In the genomic region with DNA sequence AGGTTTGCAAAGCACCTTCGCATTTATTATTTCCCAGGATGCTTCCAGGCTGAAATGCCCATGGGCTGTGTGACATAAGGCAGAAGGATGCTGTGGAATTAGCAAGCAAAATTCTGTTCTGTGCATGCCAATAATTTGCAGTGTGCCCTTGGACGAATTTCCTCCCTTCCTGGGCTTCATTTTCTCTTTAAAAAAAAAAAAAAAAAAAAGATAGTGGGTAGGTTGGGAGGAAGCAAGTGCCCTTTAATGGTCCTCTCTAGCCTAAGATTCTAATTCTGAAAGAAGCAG, we compare ENCODE assay signal across 1 cellular context.
TF ChIP-seq lines count a peak whose summit lies in the region.

No MANE protein-coding gene starts in this region.

TF ChIP-seq in HCT116, 20 proteins besides CTCF, POLR2A, EP300 and RAD21 (continued from another document):
- TF ChIP-seq, protein P1, sequence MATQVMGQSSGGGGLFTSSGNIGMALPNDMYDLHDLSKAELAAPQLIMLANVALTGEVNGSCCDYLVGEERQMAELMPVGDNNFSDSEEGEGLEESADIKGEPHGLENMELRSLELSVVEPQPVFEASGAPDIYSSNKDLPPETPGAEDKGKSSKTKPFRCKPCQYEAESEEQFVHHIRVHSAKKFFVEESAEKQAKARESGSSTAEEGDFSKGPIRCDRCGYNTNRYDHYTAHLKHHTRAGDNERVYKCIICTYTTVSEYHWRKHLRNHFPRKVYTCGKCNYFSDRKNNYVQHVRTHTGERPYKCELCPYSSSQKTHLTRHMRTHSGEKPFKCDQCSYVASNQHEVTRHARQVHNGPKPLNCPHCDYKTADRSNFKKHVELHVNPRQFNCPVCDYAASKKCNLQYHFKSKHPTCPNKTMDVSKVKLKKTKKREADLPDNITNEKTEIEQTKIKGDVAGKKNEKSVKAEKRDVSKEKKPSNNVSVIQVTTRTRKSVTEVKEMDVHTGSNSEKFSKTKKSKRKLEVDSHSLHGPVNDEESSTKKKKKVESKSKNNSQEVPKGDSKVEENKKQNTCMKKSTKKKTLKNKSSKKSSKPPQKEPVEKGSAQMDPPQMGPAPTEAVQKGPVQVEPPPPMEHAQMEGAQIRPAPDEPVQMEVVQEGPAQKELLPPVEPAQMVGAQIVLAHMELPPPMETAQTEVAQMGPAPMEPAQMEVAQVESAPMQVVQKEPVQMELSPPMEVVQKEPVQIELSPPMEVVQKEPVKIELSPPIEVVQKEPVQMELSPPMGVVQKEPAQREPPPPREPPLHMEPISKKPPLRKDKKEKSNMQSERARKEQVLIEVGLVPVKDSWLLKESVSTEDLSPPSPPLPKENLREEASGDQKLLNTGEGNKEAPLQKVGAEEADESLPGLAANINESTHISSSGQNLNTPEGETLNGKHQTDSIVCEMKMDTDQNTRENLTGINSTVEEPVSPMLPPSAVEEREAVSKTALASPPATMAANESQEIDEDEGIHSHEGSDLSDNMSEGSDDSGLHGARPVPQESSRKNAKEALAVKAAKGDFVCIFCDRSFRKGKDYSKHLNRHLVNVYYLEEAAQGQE (IDR thresholded peaks at IDR 0.05; ENCODE audit: low read depth), result no peak
- TF ChIP-seq SIN3A (IDR thresholded peaks at IDR 0.05; ENCODE audit: low read depth) (no peak), JUND (IDR thresholded peaks at IDR 0.05) (no peak), CBX3 (IDR thresholded peaks at IDR 0.05; ENCODE audit: low read depth) (no peak), FOSL1 (IDR thresholded peaks at IDR 0.05; ENCODE audit: low read depth) (no peak), TCF7L2 (IDR thresholded peaks at IDR 0.05; ENCODE audit: borderline replicate concordance, extremely low read depth, insufficient read depth, insufficient read length) (no peak)
